8 cellular contexts compared by ENCODE assay signal in genomic region chr1:235327559-235328270, GRCh38. TPM values are rescaled to one million over a fixed set of nuclear protein-coding genes. Genes with fewer than 3 reads are reported as not detected.
DNase-seq lines count a peak whose midpoint lies in the region; ATAC-seq and TF ChIP-seq lines count a peak whose summit lies in the region.

A gene with protein sequence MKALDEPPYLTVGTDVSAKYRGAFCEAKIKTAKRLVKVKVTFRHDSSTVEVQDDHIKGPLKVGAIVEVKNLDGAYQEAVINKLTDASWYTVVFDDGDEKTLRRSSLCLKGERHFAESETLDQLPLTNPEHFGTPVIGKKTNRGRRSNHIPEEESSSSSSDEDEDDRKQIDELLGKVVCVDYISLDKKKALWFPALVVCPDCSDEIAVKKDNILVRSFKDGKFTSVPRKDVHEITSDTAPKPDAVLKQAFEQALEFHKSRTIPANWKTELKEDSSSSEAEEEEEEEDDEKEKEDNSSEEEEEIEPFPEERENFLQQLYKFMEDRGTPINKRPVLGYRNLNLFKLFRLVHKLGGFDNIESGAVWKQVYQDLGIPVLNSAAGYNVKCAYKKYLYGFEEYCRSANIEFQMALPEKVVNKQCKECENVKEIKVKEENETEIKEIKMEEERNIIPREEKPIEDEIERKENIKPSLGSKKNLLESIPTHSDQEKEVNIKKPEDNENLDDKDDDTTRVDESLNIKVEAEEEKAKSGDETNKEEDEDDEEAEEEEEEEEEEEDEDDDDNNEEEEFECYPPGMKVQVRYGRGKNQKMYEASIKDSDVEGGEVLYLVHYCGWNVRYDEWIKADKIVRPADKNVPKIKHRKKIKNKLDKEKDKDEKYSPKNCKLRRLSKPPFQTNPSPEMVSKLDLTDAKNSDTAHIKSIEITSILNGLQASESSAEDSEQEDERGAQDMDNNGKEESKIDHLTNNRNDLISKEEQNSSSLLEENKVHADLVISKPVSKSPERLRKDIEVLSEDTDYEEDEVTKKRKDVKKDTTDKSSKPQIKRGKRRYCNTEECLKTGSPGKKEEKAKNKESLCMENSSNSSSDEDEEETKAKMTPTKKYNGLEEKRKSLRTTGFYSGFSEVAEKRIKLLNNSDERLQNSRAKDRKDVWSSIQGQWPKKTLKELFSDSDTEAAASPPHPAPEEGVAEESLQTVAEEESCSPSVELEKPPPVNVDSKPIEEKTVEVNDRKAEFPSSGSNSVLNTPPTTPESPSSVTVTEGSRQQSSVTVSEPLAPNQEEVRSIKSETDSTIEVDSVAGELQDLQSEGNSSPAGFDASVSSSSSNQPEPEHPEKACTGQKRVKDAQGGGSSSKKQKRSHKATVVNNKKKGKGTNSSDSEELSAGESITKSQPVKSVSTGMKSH (N-terminal part only) (minus strand): TSS chr1:235328179. CDS start chr1:235326919, 1,260 bp downstream.

- peaks cover 20% of the 10 kb centered on the region for H3K4me1 ChIP-seq in HUES6 (ENCODE audit: control insufficient read depth, insufficient read depth, low read length)
- H3K4me1 ChIP-seq in vagina, result peaks cover 75% of the 10 kb centered on the region

- H3K4me1 Mint-ChIP-seq in Calu3 (ENCODE audit: low read depth, unreplicated experiment) (peaks cover 17% of the 10 kb centered on the region), natural killer cell (peaks cover 36 to 41% of the 10 kb centered on the region in 2 donors)
- peaks cover 44% of the 10 kb centered on the region for H3K4me1 Mint-ChIP-seq in activated CD4-positive, alpha-beta memory T cell treated with anti-CD3 and anti-CD28 coated beads, Interleukin-2, amount 10 ng/mL, durations not matched to agents 7 days and 5 days

- H3K36me3 ChIP-seq in HUES6 (ENCODE audit: control insufficient read depth, insufficient read depth, low read length) (peaks cover 9% of the 10 kb centered on the region; the same call in 1 of the 2 replicates), vagina (no peaks in the 10 kb centered on the region)

- H3K27ac ChIP-seq in HUES6 (ENCODE audit: low read depth, low read length) (peak within 1 kb of the TSS; percentile 93), vagina (peak within 1 kb of the TSS; percentile 94)

- H3K27me3 Mint-ChIP-seq in Calu3 (ENCODE audit: unreplicated experiment) (no peaks in the 10 kb centered on the region), natural killer cell (ENCODE audit: low read depth in 2 of 2) (no peaks in the 10 kb centered on the region)
- H3K27me3 Mint-ChIP-seq in activated CD4-positive, alpha-beta memory T cell treated with anti-CD3 and anti-CD28 coated beads, Interleukin-2, amount 10 ng/mL, durations not matched to agents 7 days and 5 days, result no peaks in the 10 kb centered on the region

- H3K36me3 Mint-ChIP-seq in Calu3 (ENCODE audit: insufficient read depth, unreplicated experiment) (no peaks in the 10 kb centered on the region), natural killer cell (no peaks in the 10 kb centered on the region)
- peaks cover 33% of the 10 kb centered on the region for H3K36me3 Mint-ChIP-seq in activated CD4-positive, alpha-beta memory T cell treated with anti-CD3 and anti-CD28 coated beads, Interleukin-2, amount 10 ng/mL, durations not matched to agents 7 days and 5 days (ENCODE audit: low read depth)

- CTCF ChIA-PET in Calu3 (lab: Charles Lee), result interaction anchor here (0.6 to 1.8 kb wide), 10 partner anchors 12 to 970 kb away, joined by 3 to 7 read pairs (median 4); no protein-coding TSS in a partner anchor
- CTCF ChIA-PET in activated CD4-positive, alpha-beta memory T cell treated with anti-CD3 and anti-CD28 coated beads, Interleukin-2, amount 10 ng/mL, durations not matched to agents 7 days and 5 days (lab: Charles Lee), result interaction anchor here (1.0 to 2.8 kb wide), 3 partner anchors 29 to 77 kb away, joined by 3 to 8 read pairs (median 3); no protein-coding TSS in a partner anchor

- POLR2A ChIA-PET in activated CD4-positive, alpha-beta memory T cell treated with anti-CD3 and anti-CD28 coated beads, Interleukin-2, amount 10 ng/mL, durations not matched to agents 7 days and 5 days (lab: Charles Lee), result interaction anchor here (0.9 to 4.1 kb wide), 13 partner anchors 10 to 849 kb away, joined by 3 to 25 read pairs (median 5); partner anchors contain the start of genes RBM34, TARBP1, TBCE and TOMM20

- H3K9me3 ChIP-seq in HUES6 (ENCODE audit: control insufficient read depth, insufficient read depth, low read depth, low read length) (no peaks in the 10 kb centered on the region), vagina (no peaks in the 10 kb centered on the region)

- H3K9me3 Mint-ChIP-seq in Calu3 (ENCODE audit: low read depth, unreplicated experiment) (no peaks in the 10 kb centered on the region), natural killer cell (no peaks in the 10 kb centered on the region)
- no peaks in the 10 kb centered on the region for H3K9me3 Mint-ChIP-seq in activated CD4-positive, alpha-beta memory T cell treated with anti-CD3 and anti-CD28 coated beads, Interleukin-2, amount 10 ng/mL, durations not matched to agents 7 days and 5 days

- no peak for TF ChIP-seq CTCF in Calu3 (IDR thresholded peaks at IDR 0.05; ENCODE audit: unreplicated experiment)
- no peak for TF ChIP-seq CTCF in natural killer cell (IDR thresholded peaks at IDR 0.05)
- TF ChIP-seq CTCF in vagina (IDR thresholded peaks at IDR 0.05), result no peak

- intact Hi-C loops in Calu3 (cut with micrococcal nuclease; ENCODE audit: unreplicated experiment), result loop anchor here (1.0 to 5.0 kb wide), 4 partner anchors 39 to 175 kb away; partner anchors contain the start of genes B3GALNT2 and TBCE
- intact Hi-C loops in natural killer cell (cut with micrococcal nuclease), result loop anchor here (1.0 to 10.0 kb wide), 8 partner anchors 23 to 723 kb away; partner anchors contain the start of genes LYST, RBM34, TBCE and TOMM20
- intact Hi-C loops in vagina (cut with DNase I), result no loop called here

- H3K27me3 ChIP-seq in HUES6 (ENCODE audit: control insufficient read depth, insufficient read depth, low read length), result no peaks in the 10 kb centered on the region
- H3K27me3 ChIP-seq in vagina, result no peaks in the 10 kb centered on the region

- H3K27ac Mint-ChIP-seq in Calu3 (ENCODE audit: unreplicated experiment), result no peak within 1 kb of the TSS
- peak within 1 kb of the TSS; percentile 87 for H3K27ac Mint-ChIP-seq in activated CD4-positive, alpha-beta memory T cell treated with anti-CD3 and anti-CD28 coated beads, Interleukin-2, amount 10 ng/mL, durations not matched to agents 7 days and 5 days
- no peak within 1 kb of the TSS for H3K27ac Mint-ChIP-seq in natural killer cell

- ATAC-seq in GM21360 (IDR thresholded peaks at IDR 0.05; ENCODE audit: unreplicated experiment), result peak; percentile 9
- peak; percentile 1 for ATAC-seq in esophagus mucosa
- ATAC-seq in natural killer cell, result peak in 2 of 3 donors; percentile 2 to 5

- H3K4me3 ChIP-seq in HUES6 (ENCODE audit: low read depth, low read length) (peak within 1 kb of the TSS; percentile 100), vagina (peak within 1 kb of the TSS; percentile 65 to 93)

- BruUV-seq in Calu3 (replicated peaks; lab: Mats Ljungman, UMichigan), result TSS peak; percentile 5

- H3K4me3 Mint-ChIP-seq in Calu3 (ENCODE audit: low read depth, unreplicated experiment) (no peak within 1 kb of the TSS), natural killer cell (peak within 1 kb of the TSS; percentile 99)
- peak within 1 kb of the TSS; percentile 98 for H3K4me3 Mint-ChIP-seq in activated CD4-positive, alpha-beta memory T cell treated with anti-CD3 and anti-CD28 coated beads, Interleukin-2, amount 10 ng/mL, durations not matched to agents 7 days and 5 days

- H3K9ac ChIP-seq in HUES6 (ENCODE audit: low read length), result peak within 1 kb of the TSS; percentile 94

- TF ChIP-seq POLR2A in vagina (IDR thresholded peaks at IDR 0.05), result peak; percentile 10 to 73

- no peak for DNase-seq in Calu3
- no peak for DNase-seq in activated CD4-positive, alpha-beta memory T cell treated with anti-CD3 and anti-CD28 coated beads, Interleukin-2, amount 10 ng/mL, durations not matched to agents 7 days and 5 days
- peak; percentile 71 for DNase-seq in natural killer cell
- no peak for DNase-seq in vagina (ENCODE audit: extremely low spot score in 2 of 2)
- DNase-seq in NCI-H1105 treated with DMSO at 0.1 percent for 48 hours (lab: John Stamatoyannopoulos, UW), result no peak

RNA-seq across cellular contexts. Expression of the gene that starts here (rescaled TPM):
- total RNA-seq in Calu3 (2022) (46.3 and 56.6 TPM in 2 replicates), esophagus mucosa (13.5 TPM), natural killer cell (100 to 1,000 TPM; 161 to 189 (median 178) TPM), vagina (35.6 TPM)
- total RNA-seq in activated CD4-positive, alpha-beta memory T cell treated with anti-CD3 and anti-CD28 coated beads, Interleukin-2, amount 10 ng/mL, durations not matched to agents 7 days and 5 days, result 10 to 100 TPM; 54.1 to 56.1 TPM
